11 cellular contexts compared by ENCODE assay signal in the genomic region with DNA sequence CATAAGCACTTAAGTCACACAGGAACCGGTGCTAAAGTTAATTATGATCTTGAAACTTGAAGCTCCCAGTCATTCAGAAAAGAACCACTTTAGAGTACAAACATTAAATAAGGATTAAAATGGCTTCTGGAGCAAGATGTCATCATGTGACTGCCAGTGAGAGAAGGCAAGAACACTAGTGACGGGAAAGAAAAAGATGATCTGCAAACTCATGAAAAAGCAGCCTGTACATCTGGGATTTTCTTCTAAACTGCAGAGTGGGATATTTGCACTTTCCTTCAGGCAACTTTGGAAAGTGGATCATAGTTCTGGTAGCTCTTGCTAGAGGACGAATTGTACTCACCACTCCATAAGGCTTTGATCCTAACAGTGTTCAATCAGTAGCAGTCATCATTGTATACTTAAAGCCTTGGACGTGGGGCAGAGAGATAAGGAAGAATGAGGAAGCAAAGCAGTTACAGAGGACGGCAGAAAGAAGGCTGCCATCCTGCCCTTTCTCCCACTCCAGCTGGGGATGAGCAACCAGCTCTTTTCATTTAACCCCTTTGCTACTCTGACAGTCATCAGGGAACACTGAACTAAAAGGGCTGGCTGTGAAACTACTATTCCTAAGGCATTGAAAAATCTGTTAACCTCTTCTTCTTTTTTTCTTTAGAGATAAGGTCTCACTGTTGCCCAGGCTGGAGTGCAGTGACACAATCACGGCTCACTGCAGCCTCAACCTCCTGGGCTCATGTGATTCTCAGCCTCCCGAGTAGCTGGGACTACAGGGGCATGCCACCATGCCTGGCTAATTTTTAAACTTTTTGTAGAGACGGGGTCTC. TPM values are rescaled to one million over a fixed set of nuclear protein-coding genes. Genes with fewer than 3 reads are reported as not detected.
A peak's percentile ranks its signal among the peaks of the same experiment; 100 is the strongest.
DNase-seq lines count a peak whose midpoint lies in the region; ATAC-seq and TF ChIP-seq lines count a peak whose summit lies in the region.
"Had no signal": no experiment of that assay in that cellular context is flagged by ENCODE, and none has a peak within 500 bp of the region (broad histone marks: within the 10 kb centered on the region; RNA-seq: fewer than 3 reads in every experiment).

No MANE protein-coding gene starts in this region.

- H3K9me3 Mint-ChIP-seq in central memory CD8-positive, alpha-beta T cell: peaks cover 6% of the 10 kb centered on the region
- H3K9me3 Mint-ChIP-seq in naive B cell: peaks cover 0 to 14% (median 8%) of the 10 kb centered on the region in 7 donors

- H3K4me3 Mint-ChIP-seq in central memory CD8-positive, alpha-beta T cell: no peak overlapping the region
- peak overlapping the region in 2 of 8 donors; percentile 25 to 42 for H3K4me3 Mint-ChIP-seq in naive B cell
- H3K4me3 Mint-ChIP-seq: activated naive CD4-positive, alpha-beta T cell treated with anti-CD3 and anti-CD28 coated beads for 36 hours had no signal

- no peak for ATAC-seq in central memory CD8-positive, alpha-beta T cell (replicated peaks; ENCODE audit: extremely low read depth, poor library complexity, severe bottlenecking)
- ATAC-seq in naive B cell (ENCODE audit: low read depth in 2 of 2): no peak

- peaks cover 35 to 50% (median 41%) of the 10 kb centered on the region in 10 experiments for H3K4me1 ChIP-seq in BLaER1 treated with 17β-estradiol and CSF1 and Interleukin-3, amounts not matched to agents 10 nM and 100 nM

- H3K36me3 Mint-ChIP-seq in central memory CD8-positive, alpha-beta T cell (ENCODE audit: insufficient read depth): peaks cover 16% of the 10 kb centered on the region
- peaks cover 16% of the 10 kb centered on the region in 2 donors for H3K36me3 Mint-ChIP-seq in naive B cell

- DNase-seq in KBM-7 (peak; percentile 71), naive B cell (no peak), dermis blood vessel endothelial cell (no peak), GM13976 (ENCODE audit: low spot score) (no peak), amygdala (lab: John Stamatoyannopoulos, UW) (no peak), H7 (no peak)
- DNase-seq in central memory CD8-positive, alpha-beta T cell (ENCODE audit: low spot score in 2 of 2): no peak
- DNase-seq: activated naive CD4-positive, alpha-beta T cell treated with anti-CD3 and anti-CD28 coated beads for 36 hours; DMS153; NCI-H526 had no signal

- H3K27ac Mint-ChIP-seq in central memory CD8-positive, alpha-beta T cell (ENCODE audit: low read depth): peak overlapping the region; percentile 78
- H3K27ac Mint-ChIP-seq in naive B cell: peak overlapping the region in 5 of 6 donors; percentile 74 to 93 (median 88)
- H3K27ac Mint-ChIP-seq: activated naive CD4-positive, alpha-beta T cell treated with anti-CD3 and anti-CD28 coated beads for 36 hours had no signal

- in situ Hi-C loops in KBM-7 (cut with MboI; ENCODE audit: low pct_unique_long_range_greater_than_20kb, low sequenced_read_pairs) (no loop called here), GM13976 (cut with MboI; ENCODE audit: low sequenced_read_pairs, unreplicated experiment) (no loop called here)

- H3K9me3 ChIP-seq in BLaER1 treated with 17β-estradiol and CSF1 and Interleukin-3, amounts not matched to agents 10 nM and 100 nM (replicated peaks in 1 of 11): peaks cover 18 to 28% (median 25%) of the 10 kb centered on the region in 11 experiments

- no peaks in the 10 kb centered on the region for H4K20me1 ChIP-seq in BLaER1 treated with 17β-estradiol and CSF1 and Interleukin-3, amounts not matched to agents 10 nM and 100 nM

- no peaks in the 10 kb centered on the region for H3K27me3 Mint-ChIP-seq in central memory CD8-positive, alpha-beta T cell
- no peaks in the 10 kb centered on the region for H3K27me3 Mint-ChIP-seq in naive B cell

- H3K9ac ChIP-seq in BLaER1 treated with 17β-estradiol and CSF1 and Interleukin-3, amounts not matched to agents 10 nM and 100 nM: peak overlapping the region in 3 of 11 experiments; percentile 2 to 49 (median 11); a peak in 2 of 22 replicates

- H3K4me3 ChIP-seq in BLaER1 treated with 17β-estradiol and CSF1 and Interleukin-3, amounts not matched to agents 10 nM and 100 nM: no peak overlapping the region
- H3K4me3 ChIP-seq in H7 (ENCODE audit: insufficient read depth, low read depth, low read length): no peak overlapping the region

- H3K27me3 ChIP-seq in BLaER1 treated with 17β-estradiol and CSF1 and Interleukin-3, amounts not matched to agents 10 nM and 100 nM: no peaks in the 10 kb centered on the region
- H3K27me3 ChIP-seq in H7 (ENCODE audit: control insufficient read depth, insufficient read depth, low read length): no peaks in the 10 kb centered on the region

- peaks cover 21% of the 10 kb centered on the region for H3K4me1 Mint-ChIP-seq in central memory CD8-positive, alpha-beta T cell
- H3K4me1 Mint-ChIP-seq in naive B cell: peaks cover 16 to 33% (median 19%) of the 10 kb centered on the region in 3 donors

- peak overlapping the region in 10 of 11 experiments; percentile 0 to 63 (median 35); a peak in 16 of 22 replicates for H3K27ac ChIP-seq in BLaER1 treated with 17β-estradiol and CSF1 and Interleukin-3, amounts not matched to agents 10 nM and 100 nM

- peaks cover 18 to 63% (median 45%) of the 10 kb centered on the region in 11 experiments for H3K36me3 ChIP-seq in BLaER1 treated with 17β-estradiol and CSF1 and Interleukin-3, amounts not matched to agents 10 nM and 100 nM
- H3K36me3 ChIP-seq in H7 (replicated peaks; ENCODE audit: control insufficient read depth, insufficient read depth, low read length): no peaks in the 10 kb centered on the region

- TF ChIP-seq CTCF in GM13976 (IDR thresholded peaks at IDR 0.05; ENCODE audit: borderline replicate concordance, control extremely low read depth, extremely low read depth, insufficient read depth, missing control alignments): no peak

- peak overlapping the region; percentile 33 to 77 (median 49); a peak in 20 of 22 replicates for H3K4me2 ChIP-seq in BLaER1 treated with 17β-estradiol and CSF1 and Interleukin-3, amounts not matched to agents 10 nM and 100 nM

RNA-seq across cellular contexts. Expression of gene ABHD3, which starts 18.1 kb away (rescaled TPM):
- polyA plus RNA-seq in naive B cell (ENCODE audit: low read depth in 6 of 6): 10 to 100 TPM; 15.2 to 24.3 (median 19.3) TPM
- 6.9 and 7.0 TPM in 2 replicates for total RNA-seq in dermis blood vessel endothelial cell
- total RNA-seq in H7 (2014; rRNA removed; shearing (Covaris generic)): 5.5 and 6.9 TPM in 2 replicates

RNA-seq across cellular contexts. Expression of gene MIB1, which starts 54.1 kb away (rescaled TPM):
- 1 to 10 TPM; 2.6 to 6.1 (median 4.1) TPM for polyA plus RNA-seq in naive B cell (ENCODE audit: low read depth in 6 of 6)
- total RNA-seq in dermis blood vessel endothelial cell: 73.2 and 76.7 TPM in 2 replicates
- total RNA-seq in H7 (2014; rRNA removed; shearing (Covaris generic)): 46.1 and 64.3 TPM in 2 replicates
